Comparison of ENCODE assay signal across 26 cellular contexts in genomic region chr20:64070244-64070993, GRCh38. TPM values are rescaled to one million over a fixed set of nuclear protein-coding genes. Genes with fewer than 3 reads are reported as not detected.
DNase-seq lines count a peak whose midpoint lies in the region; ATAC-seq, FAIRE-seq and TF ChIP-seq lines count a peak whose summit lies in the region.
"Had no signal": no experiment of that assay in that cellular context is flagged by ENCODE, and none has a peak within 500 bp of the region (broad histone marks: within the 10 kb centered on the region; RNA-seq: fewer than 3 reads in every experiment).

No MANE protein-coding gene starts in this region.

- intact Hi-C loops in GM12878 (cut with micrococcal nuclease; ENCODE audit: unreplicated experiment): no loop called here
- intact Hi-C loops in sciatic nerve (cut with DNase I): no loop called here
- intact Hi-C loops in pancreas (cut with DNase I): no loop called here

- H3K4me2 ChIP-seq in BLaER1 treated with 17β-estradiol and CSF1 and Interleukin-3, amounts not matched to agents 10 nM and 100 nM: peak overlapping the region in 8 of 11 experiments; percentile 93 to 100 (median 100); a peak in 16 of 22 replicates
- H3K4me2 ChIP-seq in GM12878 (ENCODE audit: control insufficient read depth, insufficient read depth): no peak overlapping the region
- H3K4me2 ChIP-seq: GM23338, PC-9 had no signal

- CTCF ChIA-PET in HEK293 (lab: Yijun Ruan, JAX) (interaction anchor here (0.6 to 1.7 kb wide), 7 partner anchors 8 to 380 kb away, joined by 3 to 5 read pairs (median 3); partner anchors contain the start of gene OPRL1), GM12878 (lab: Yijun Ruan, JAX) (interaction anchor here (1.2 to 2.3 kb wide), 5 partner anchors 8 to 31 kb away, joined by 5 to 10 read pairs (median 7); no protein-coding TSS in a partner anchor)

- BruUV-seq in GM12878 (replicated peaks; lab: Mats Ljungman, UMichigan): no TSS peak

- SMC1A ChIA-PET in GM12878 (lab: Charles Lee; ENCODE audit: uncharacterized antibody, unreplicated experiment): interaction anchor here (0.6 to 0.9 kb wide), 2 partner anchors 17 to 31 kb away, joined by 3 to 4 read pairs; no protein-coding TSS in a partner anchor

- DNase-seq in GM12878 (ENCODE audit: low read depth, low spot score): no peak
- DNase-seq in sciatic nerve (ENCODE audit: low spot score): no peak
- DNase-seq in pancreas: no peak
- DNase-seq: CD8-positive, alpha-beta memory T cell; DMS 273 treated with DMSO at 0.1 percent for 48 hours; DMS79; KG1; NCI-H1048; NCI-H1694; NCI-H2029 treated with DMSO at 0.1 percent for 48 hours; NCI-H2227 treated with DMSO at 0.1 percent for 48 hours; NCI-H526 treated with DMSO at 0.1 percent for 48 hours; Right ventricle myocardium superior; T-cell had no signal

- H3K4me3 ChIP-seq in BLaER1 treated with 17β-estradiol and CSF1 and Interleukin-3, amounts not matched to agents 10 nM and 100 nM: no peak overlapping the region
- H3K4me3 ChIP-seq in HEK293 (ENCODE audit: low read depth, low read length) (no peak overlapping the region), GM12878 (no peak overlapping the region), neutrophil (ENCODE audit: low read depth in 1 of 2, low read length in 1 of 2) (no peak overlapping the region), pancreas (no peak overlapping the region)
- H3K4me3 ChIP-seq: GM23338, HAP-1, PC-9 had no signal

- in situ Hi-C loops in GM12878 (cut with MboI): no loop called here

- H3K36me3 ChIP-seq in BLaER1 treated with 17β-estradiol and CSF1 and Interleukin-3, amounts not matched to agents 10 nM and 100 nM: peaks cover 14 to 38% (median 32%) of the 10 kb centered on the region in 11 experiments
- H3K36me3 ChIP-seq in HEK293 (ENCODE audit: control insufficient read depth in 2 of 2, insufficient read depth in 1 of 2, low read length in 2 of 2) (peaks cover 0 to 22% of the 10 kb centered on the region in 2 experiments; a peak in 1 of 3 replicates), GM12878 (ENCODE audit: control insufficient read depth in 2 of 2, insufficient read depth in 2 of 2, low read length in 1 of 2) (peaks cover 3 to 22% of the 10 kb centered on the region in 2 experiments), neutrophil (peaks cover 42% of the 10 kb centered on the region), pancreas (no peaks in the 10 kb centered on the region)

- WGBS in GM12878 (ENCODE audit: insufficient coverage, insufficient replicate concordance, low lambda C conversion rate, missing lambda C conversion rate): 80% methylated on average over 31 of the region's 31 CpGs
- 90 to 92% methylated on average over 31 of the region's 31 CpGs for WGBS in pancreas, 2 donors

- TF ChIP-seq EP300 in GM12878 (IDR thresholded peaks at IDR 0.05; ENCODE audit: borderline replicate concordance in 1 of 2, control insufficient read depth in 1 of 2, low read depth in 2 of 2, low read length in 2 of 2): no peak

- no peaks in the 10 kb centered on the region for H3K9me3 ChIP-seq in BLaER1 treated with 17β-estradiol and CSF1 and Interleukin-3, amounts not matched to agents 10 nM and 100 nM (replicated peaks in 1 of 11)
- H3K9me3 ChIP-seq in HEK293 (ENCODE audit: control insufficient read depth, insufficient read depth, low read depth, low read length) (no peaks in the 10 kb centered on the region), GM12878 (replicated peaks; ENCODE audit: control insufficient read depth, insufficient read depth, low read length) (no peaks in the 10 kb centered on the region), neutrophil (peaks cover 5% of the 10 kb centered on the region), pancreas (no peaks in the 10 kb centered on the region)
- H3K9me3 ChIP-seq: HAP-1 had no signal

- no peaks in the 10 kb centered on the region for H3K27me3 ChIP-seq in BLaER1 treated with 17β-estradiol and CSF1 and Interleukin-3, amounts not matched to agents 10 nM and 100 nM
- H3K27me3 ChIP-seq in GM12878 (replicated peaks in 1 of 2; ENCODE audit: control insufficient read depth in 2 of 2, insufficient read depth in 2 of 2, low read length in 1 of 2) (no peaks in the 10 kb centered on the region), neutrophil (no peaks in the 10 kb centered on the region), pancreas (no peaks in the 10 kb centered on the region)

- H3K4me1 ChIP-seq in BLaER1 treated with 17β-estradiol and CSF1 and Interleukin-3, amounts not matched to agents 10 nM and 100 nM: peaks cover 82 to 100% (median 99%) of the 10 kb centered on the region in 10 experiments
- H3K4me1 ChIP-seq in HEK293 (ENCODE audit: control insufficient read depth, insufficient read depth, low read length) (no peaks in the 10 kb centered on the region), GM12878 (ENCODE audit: control insufficient read depth, insufficient read depth, low read length) (peaks cover 13% of the 10 kb centered on the region), neutrophil (ENCODE audit: control insufficient read depth in 1 of 2, insufficient read depth in 1 of 2, low read depth in 1 of 2, low read length in 1 of 2) (peaks cover 51 to 71% of the 10 kb centered on the region in 2 experiments), pancreas (no peaks in the 10 kb centered on the region)
- H3K4me1 ChIP-seq: HAP-1 had no signal

- no peak for TF ChIP-seq POLR2A in GM12878 (IDR thresholded peaks at IDR 0.05; ENCODE audit: low read depth, low read length)

- RAD21 ChIA-PET in GM12878 (lab: Charles Lee; ENCODE audit: unreplicated experiment): interaction anchor here (0.8 kb wide), 1 partner anchor 32 kb away, joined by 3 read pairs; no protein-coding TSS in a partner anchor

- peaks cover 31 to 84% (median 59%) of the 10 kb centered on the region in 11 experiments; a peak in 21 of 22 replicates for H4K20me1 ChIP-seq in BLaER1 treated with 17β-estradiol and CSF1 and Interleukin-3, amounts not matched to agents 10 nM and 100 nM
- no peaks in the 10 kb centered on the region for H4K20me1 ChIP-seq in GM12878 (ENCODE audit: control insufficient read depth, insufficient read depth)

- H2AFZ ChIP-seq in GM12878 (ENCODE audit: control insufficient read depth, low read depth, low read length): no peak overlapping the region
- H2AFZ ChIP-seq: GM23338, PC-9 had no signal

- POLR2A ChIA-PET in HEK293 (lab: Yijun Ruan, JAX): interaction anchor here (0.5 kb wide), 1 partner anchor 27 kb away, joined by 3 read pairs; no protein-coding TSS in a partner anchor
- POLR2A ChIA-PET in GM12878 (lab: Charles Lee): interaction anchor here (1.3 kb wide), 1 partner anchor 9 kb away, joined by 4 read pairs; the partner anchor contains the start of gene RGS19

- no peaks in the 10 kb centered on the region; the same call in none of the 2 replicates for H3K79me2 ChIP-seq in GM12878 (ENCODE audit: control insufficient read depth, insufficient read depth, low read length)

- ATAC-seq in GM12878: no peak
- no peak for ATAC-seq in sciatic nerve
- no peak for ATAC-seq in pancreas
- ATAC-seq in GM18519 (IDR thresholded peaks at IDR 0.05; ENCODE audit: low FRiP score, unreplicated experiment): no peak
- ATAC-seq: T-cell had no signal

- FAIRE-seq in GM12878 (lab: Jason Lieb, UNC): no peak
- FAIRE-seq in pancreas (lab: Jason Lieb, UNC): no peak
- FAIRE-seq: GM18507 had no signal

- no peak overlapping the region for H3K27ac ChIP-seq in BLaER1 treated with 17β-estradiol and CSF1 and Interleukin-3, amounts not matched to agents 10 nM and 100 nM
- H3K27ac ChIP-seq in HEK293 (ENCODE audit: extremely low read depth, low read depth, low read length): no peak overlapping the region
- no peak overlapping the region for H3K27ac ChIP-seq in GM12878 (ENCODE audit: control insufficient read depth, insufficient read depth)
- H3K27ac ChIP-seq in neutrophil: peak overlapping the region; percentile 99
- H3K27ac ChIP-seq in pancreas: no peak overlapping the region
- H3K27ac ChIP-seq: HL-60, PC-9 had no signal

- TF ChIP-seq CTCF in HEK293 (tag by site-specific recombination; IDR thresholded peaks at IDR 0.05) (no peak), GM12878 (IDR thresholded peaks at IDR 0.05 in 2 of 3, conservative IDR thresholded peaks at IDR 0.05 in 1 of 3; ENCODE audit: control insufficient read depth in 2 of 3, extremely low read depth in 1 of 3, insufficient read depth in 1 of 3, low read depth in 3 of 3, low read length in 3 of 3) (no peak), neutrophil (IDR thresholded peaks at IDR 0.05) (no peak), pancreas (IDR thresholded peaks at IDR 0.05) (no peak)

- TF ChIP-seq RAD21 in GM12878 (IDR thresholded peaks at IDR 0.05; ENCODE audit: insufficient read depth, low read depth, low read length): no peak

- H3K9ac ChIP-seq in BLaER1 treated with 17β-estradiol and CSF1 and Interleukin-3, amounts not matched to agents 10 nM and 100 nM: no peak overlapping the region
- no peak overlapping the region for H3K9ac ChIP-seq in GM12878 (ENCODE audit: control insufficient read depth, insufficient read depth, low read length)

RNA-seq across cellular contexts. Expression of gene TCEA2, which starts 7.4 kb away (rescaled TPM):
- total RNA-seq in GM12878 (2013; cell fraction: nucleolus; rRNA removed): 10.1 and 12.7 TPM in 2 replicates
- total RNA-seq in GM12878 (2014; rRNA removed) (13.4 and 17.2 TPM in 2 replicates), GM12878 (2014; rRNA removed; fragmentation: Illumina TruSeq; extraction: Trizol) (8.8 and 9.3 TPM in 2 replicates), GM12878 (2021) (38.0 and 42.5 TPM in 2 replicates), sciatic nerve (81.2 TPM), pancreas (10 to 100 TPM; 11.6 to 24.5 (median 13.9) TPM)
- 23.0 TPM for polyA plus RNA-seq in GM12878 (2011; ENCODE audit: low read depth)
- polyA plus RNA-seq in GM12878 (2011; rRNA removed) (11.4 and 13.2 TPM in 2 replicates), GM12878 (2014; fragmentation: Illumina TruSeq; extraction: Trizol) (2.8 and 10.8 TPM in 2 replicates), GM12878 (2014; fragmentation: Nextera tagmentation; extraction: Ambion mirVana) (10 to 100 TPM in 1 of 2 experiments, 1 to 10 TPM in 1; 3.4 to 12.3 TPM), GM12878 (2014; rRNA removed) (17.8 and 26.0 TPM in 2 replicates), GM12878 (2016; fragmentation: Nextera tagmentation; extraction: Ambion mirVana) (10 to 100 TPM; 21.2 to 22.0 TPM), pancreas (10 to 100 TPM; 35.7 to 52.9 TPM)
- 25.9 and 26.5 TPM in 2 replicates for polyA plus RNA-seq in GM12878 (2011; cell fraction: cytosol; rRNA removed)
- polyA plus RNA-seq in GM12878 (2011; cell fraction: nucleus; rRNA removed): 84.3 and 88.7 TPM in 2 replicates
- polyA plus RNA-seq in GM12878 (2012): 27.4 and 30.3 TPM in 2 replicates
- 7.1 and 14.5 TPM in 2 replicates for polyA minus RNA-seq in GM12878 (2011; rRNA and poly(A)+ RNA removed)
- polyA minus RNA-seq in GM12878 (2011; cell fraction: cytosol; rRNA and poly(A)+ RNA removed): 6.0 and 6.2 TPM in 2 replicates
- 15.2 and 18.4 TPM in 2 replicates for polyA minus RNA-seq in GM12878 (2011; cell fraction: nucleus; rRNA and poly(A)+ RNA removed)

RNA-seq across cellular contexts. Expression of gene RGS19, which starts 8.9 kb away (rescaled TPM):
- 36.2 and 39.2 TPM in 2 replicates for total RNA-seq in GM12878 (2013; cell fraction: nucleolus; rRNA removed)
- 56.0 and 62.4 TPM in 2 replicates for total RNA-seq in GM12878 (2014; rRNA removed)
- total RNA-seq in GM12878 (2014; rRNA removed; fragmentation: Illumina TruSeq; extraction: Trizol): 15.2 and 15.3 TPM in 2 replicates
- total RNA-seq in GM12878 (2021): 47.1 and 51.0 TPM in 2 replicates
- polyA plus RNA-seq in GM12878 (2011; ENCODE audit: low read depth): 7.5 TPM
- polyA plus RNA-seq in GM12878 (2011; rRNA removed): 22.6 and 34.7 TPM in 2 replicates
- 51.6 and 94.5 TPM in 2 replicates for polyA plus RNA-seq in GM12878 (2011; cell fraction: cytosol; rRNA removed)
- polyA plus RNA-seq in GM12878 (2011; cell fraction: nucleus; rRNA removed): 56.1 and 57.8 TPM in 2 replicates
- 39.7 and 39.8 TPM in 2 replicates for polyA plus RNA-seq in GM12878 (2012)
- polyA plus RNA-seq in GM12878 (2014; fragmentation: Illumina TruSeq; extraction: Trizol): 4.7 and 9.6 TPM in 2 replicates
- 1 to 10 TPM in 1 of 2 experiments, under 1 TPM in 1; 0.82 to 3.3 TPM for polyA plus RNA-seq in GM12878 (2014; fragmentation: Nextera tagmentation; extraction: Ambion mirVana)
- polyA plus RNA-seq in GM12878 (2014; rRNA removed): 61.4 and 64.3 TPM in 2 replicates
- polyA plus RNA-seq in GM12878 (2016; fragmentation: Nextera tagmentation; extraction: Ambion mirVana): 10 to 100 TPM; 45.0 to 53.5 TPM
- polyA minus RNA-seq in GM12878 (2011; rRNA and poly(A)+ RNA removed): 21.4 and 38.2 TPM in 2 replicates
- 21.9 and 23.7 TPM in 2 replicates for polyA minus RNA-seq in GM12878 (2011; cell fraction: cytosol; rRNA and poly(A)+ RNA removed)
- 14.7 and 21.8 TPM in 2 replicates for polyA minus RNA-seq in GM12878 (2011; cell fraction: nucleus; rRNA and poly(A)+ RNA removed)
- 10.8 TPM for total RNA-seq in sciatic nerve
- 10 to 100 TPM in 1 of 6 donors, 1 to 10 TPM in 5; 3.2 to 11.9 (median 4.1) TPM for total RNA-seq in pancreas
- polyA plus RNA-seq in pancreas: 1 to 10 TPM; 7.5 to 8.9 TPM

RNA-seq across cellular contexts. Expression of gene OPRL1, which starts 9.5 kb away (rescaled TPM):
- total RNA-seq in GM12878 (2013; cell fraction: nucleolus; rRNA removed): 0.69 and 0.71 TPM in 2 replicates
- 0.34 and 0.38 TPM in 2 replicates for total RNA-seq in GM12878 (2014; rRNA removed)
- 0.09 and 0.14 TPM in 2 replicates for total RNA-seq in GM12878 (2014; rRNA removed; fragmentation: Illumina TruSeq; extraction: Trizol)
- 0.41 and 0.51 TPM in 2 replicates for total RNA-seq in GM12878 (2021)
- 0.29 TPM for polyA plus RNA-seq in GM12878 (2011; ENCODE audit: low read depth)
- polyA plus RNA-seq in GM12878 (2011; rRNA removed): 0.14 and 0.38 TPM in 2 replicates
- 0.42 and 0.48 TPM in 2 replicates for polyA plus RNA-seq in GM12878 (2011; cell fraction: cytosol; rRNA removed)
- polyA plus RNA-seq in GM12878 (2011; cell fraction: nucleus; rRNA removed): 0.97 and 1.1 TPM in 2 replicates
- polyA plus RNA-seq in GM12878 (2012): 0.58 and 0.86 TPM in 2 replicates
- 0.15 TPM in 1 of 2 replicates, not detected in the other for polyA plus RNA-seq in GM12878 (2014; fragmentation: Illumina TruSeq; extraction: Trizol)
- polyA plus RNA-seq in GM12878 (2014; fragmentation: Nextera tagmentation; extraction: Ambion mirVana): under 1 TPM in 1 of 2 experiments, not detected in 1; 0.04 TPM
- polyA plus RNA-seq in GM12878 (2014; rRNA removed): 0.27 and 0.36 TPM in 2 replicates
- polyA plus RNA-seq in GM12878 (2016; fragmentation: Nextera tagmentation; extraction: Ambion mirVana): under 1 TPM; 0.12 to 0.24 TPM
- 0.37 and 0.88 TPM in 2 replicates for polyA minus RNA-seq in GM12878 (2011; rRNA and poly(A)+ RNA removed)
- polyA minus RNA-seq in GM12878 (2011; cell fraction: cytosol; rRNA and poly(A)+ RNA removed): 0.31 TPM in 1 of 2 replicates, not detected in the other
- 0.19 and 0.24 TPM in 2 replicates for polyA minus RNA-seq in GM12878 (2011; cell fraction: nucleus; rRNA and poly(A)+ RNA removed)
- 1.0 TPM for total RNA-seq in sciatic nerve
- 1 to 10 TPM in 3 of 6 donors, under 1 TPM in 3; 0.25 to 2.2 (median 1.1) TPM for total RNA-seq in pancreas
- polyA plus RNA-seq in pancreas: under 1 TPM; 0.49 to 0.94 TPM

RNA-seq across cellular contexts. Expression of gene LKAAEAR1, which starts 13.8 kb away (rescaled TPM):
- total RNA-seq in GM12878 (2013; cell fraction: nucleolus; rRNA removed): not detected in 2 replicates
- total RNA-seq in GM12878 (2014; rRNA removed): not detected in 2 replicates
- total RNA-seq in GM12878 (2014; rRNA removed; fragmentation: Illumina TruSeq; extraction: Trizol): not detected in 2 replicates
- not detected in 2 replicates for total RNA-seq in GM12878 (2021)
- polyA plus RNA-seq in GM12878 (2011; ENCODE audit: low read depth): not detected
- polyA plus RNA-seq in GM12878 (2011; rRNA removed): not detected in 2 replicates
- not detected in 2 replicates for polyA plus RNA-seq in GM12878 (2011; cell fraction: cytosol; rRNA removed)
- not detected in 2 replicates for polyA plus RNA-seq in GM12878 (2011; cell fraction: nucleus; rRNA removed)
- polyA plus RNA-seq in GM12878 (2012): not detected in 2 replicates
- not detected in 2 replicates for polyA plus RNA-seq in GM12878 (2014; fragmentation: Illumina TruSeq; extraction: Trizol)
- not detected for polyA plus RNA-seq in GM12878 (2014; fragmentation: Nextera tagmentation; extraction: Ambion mirVana)
- polyA plus RNA-seq in GM12878 (2014; rRNA removed): not detected in 2 replicates
- polyA plus RNA-seq in GM12878 (2016; fragmentation: Nextera tagmentation; extraction: Ambion mirVana): not detected
- not detected in 2 replicates for polyA minus RNA-seq in GM12878 (2011; rRNA and poly(A)+ RNA removed)
- polyA minus RNA-seq in GM12878 (2011; cell fraction: cytosol; rRNA and poly(A)+ RNA removed): not detected in 2 replicates
- not detected in 2 replicates for polyA minus RNA-seq in GM12878 (2011; cell fraction: nucleus; rRNA and poly(A)+ RNA removed)
- total RNA-seq in sciatic nerve: not detected
- under 1 TPM in 2 of 6 donors, not detected in 4; 0.22 to 0.24 TPM for total RNA-seq in pancreas
- not detected for polyA plus RNA-seq in pancreas
- total RNA-seq: GM23338, NCI-H460, PC-9, Right ventricle myocardium superior had no signal

RNA-seq across cellular contexts. Expression of gene SOX18, which starts 21.0 kb away (rescaled TPM):
- 25.0 and 25.2 TPM in 2 replicates for total RNA-seq in GM12878 (2013; cell fraction: nucleolus; rRNA removed)
- total RNA-seq in GM12878 (2014; rRNA removed): 0.16 and 0.28 TPM in 2 replicates
- total RNA-seq in GM12878 (2014; rRNA removed; fragmentation: Illumina TruSeq; extraction: Trizol): 0.09 TPM in 2 replicates
- 5.6 TPM in 2 replicates for total RNA-seq in GM12878 (2021)
- 0.13 TPM for polyA plus RNA-seq in GM12878 (2011; ENCODE audit: low read depth)
- 0.24 and 0.53 TPM in 2 replicates for polyA plus RNA-seq in GM12878 (2011; rRNA removed)
- 1.7 and 2.7 TPM in 2 replicates for polyA plus RNA-seq in GM12878 (2011; cell fraction: cytosol; rRNA removed)
- polyA plus RNA-seq in GM12878 (2011; cell fraction: nucleus; rRNA removed): 6.0 and 7.2 TPM in 2 replicates
- 1.3 and 2.5 TPM in 2 replicates for polyA plus RNA-seq in GM12878 (2012)
- not detected in 2 replicates for polyA plus RNA-seq in GM12878 (2014; fragmentation: Illumina TruSeq; extraction: Trizol)
- under 1 TPM; 0.05 TPM for polyA plus RNA-seq in GM12878 (2014; fragmentation: Nextera tagmentation; extraction: Ambion mirVana)
- polyA plus RNA-seq in GM12878 (2014; rRNA removed): 2.1 and 2.2 TPM in 2 replicates
- not detected for polyA plus RNA-seq in GM12878 (2016; fragmentation: Nextera tagmentation; extraction: Ambion mirVana)
- 0.37 and 0.46 TPM in 2 replicates for polyA minus RNA-seq in GM12878 (2011; rRNA and poly(A)+ RNA removed)
- 5.1 and 8.3 TPM in 2 replicates for polyA minus RNA-seq in GM12878 (2011; cell fraction: cytosol; rRNA and poly(A)+ RNA removed)
- polyA minus RNA-seq in GM12878 (2011; cell fraction: nucleus; rRNA and poly(A)+ RNA removed): 1.6 and 3.3 TPM in 2 replicates
- 134 TPM for total RNA-seq in sciatic nerve
- 1 to 10 TPM; 3.7 to 9.1 (median 5.2) TPM for total RNA-seq in pancreas
- polyA plus RNA-seq in pancreas: 1 to 10 TPM; 6.1 to 6.4 TPM
- total RNA-seq: CD8-positive, alpha-beta memory T cell; PC-9; SK-MEL-5 had no signal
- polyA plus RNA-seq: CD14-positive monocyte; CD8-positive, alpha-beta memory T cell; GM23338 had no signal
